Comparison of ENCODE assay signal across 23 cellular contexts in genomic region chr14:26454105-26454504, GRCh38.
"Had no signal": no experiment of that assay in that cellular context is flagged by ENCODE, and none has a peak within 500 bp of the region (broad histone marks: within the 10 kb centered on the region; RNA-seq: fewer than 3 reads in every experiment).

No MANE protein-coding gene starts in this region.

- H3K9me3 ChIP-seq: esophagus squamous epithelium, gastrocnemius medialis, lower lobe of right lung had no signal

- H3K36me3 ChIP-seq: esophagus squamous epithelium, gastrocnemius medialis, heart right ventricle, left ventricle myocardium inferior, lower lobe of right lung had no signal

- H3K4me1 ChIP-seq: esophagus squamous epithelium, gastrocnemius medialis, heart right ventricle, left ventricle myocardium inferior, lower lobe of right lung had no signal

- DNase-seq: dermis blood vessel endothelial cell; dorsolateral prefrontal cortex; effector CD4-positive, alpha-beta T cell; effector memory CD8-positive, alpha-beta T cell; endodermal cell; erythroblast; esophagus squamous epithelium; foreskin fibroblast; foreskin melanocyte; gastrocnemius medialis; glutamatergic neuron; head of caudate nucleus; heart right ventricle; hippocampal formation; left cardiac atrium; left ventricle myocardium inferior; lower lobe of right lung; mesendoderm; midbrain; naive thymus-derived CD4-positive, alpha-beta T cell had no signal

- ATAC-seq: effector memory CD8-positive, alpha-beta T cell; esophagus mucosa; gastrocnemius medialis; heart right ventricle; left cardiac atrium; lower lobe of right lung; naive thymus-derived CD4-positive, alpha-beta T cell had no signal

- H3K27me3 ChIP-seq: dorsolateral prefrontal cortex, esophagus squamous epithelium, gastrocnemius medialis, heart right ventricle had no signal

- H3K4me3 ChIP-seq: coronary artery, dorsolateral prefrontal cortex, esophagus squamous epithelium, gastrocnemius medialis, heart right ventricle, left ventricle myocardium inferior, lower lobe of right lung had no signal

- H3K27ac ChIP-seq: coronary artery, dorsolateral prefrontal cortex, epithelial cell of prostate, esophagus squamous epithelium, gastrocnemius medialis, heart right ventricle, left ventricle myocardium inferior, lower lobe of right lung had no signal
